1 cellular context compared by ENCODE assay signal in the genomic region with DNA sequence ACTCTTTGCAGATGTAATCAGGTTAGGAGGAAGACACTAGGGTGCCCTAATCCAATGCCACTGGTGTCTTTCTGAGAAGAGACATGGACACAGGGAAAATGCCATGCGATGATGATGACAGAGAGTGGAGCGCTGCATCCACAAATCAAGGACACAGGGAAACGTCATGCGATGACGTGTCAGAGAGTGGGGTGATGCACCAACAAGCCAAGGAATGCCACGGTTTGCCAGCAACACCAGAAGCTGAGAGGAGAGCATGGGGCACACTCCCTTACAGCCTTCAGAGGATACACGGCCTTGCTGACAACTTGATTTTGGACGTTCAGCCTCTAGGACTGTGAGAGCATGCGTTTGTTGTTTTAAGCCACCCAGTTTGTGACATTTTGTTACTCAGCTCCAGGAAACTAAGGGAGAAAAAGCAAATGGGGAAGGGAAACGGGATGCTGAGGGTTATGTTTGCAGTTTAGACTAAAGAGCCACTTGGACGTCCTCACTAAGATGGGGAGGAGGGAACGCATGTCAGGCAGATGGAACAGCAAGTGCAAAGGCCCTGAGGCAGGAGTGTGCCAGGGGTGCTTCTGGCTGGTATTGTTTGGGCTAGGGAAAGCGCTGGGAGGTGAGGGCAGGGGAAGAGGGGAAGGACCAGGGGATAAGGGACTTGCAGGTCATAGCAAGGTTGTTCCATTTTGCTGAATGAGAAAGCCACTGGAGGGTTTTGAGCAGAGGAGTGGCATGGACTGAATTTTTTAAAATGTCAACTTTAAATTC.
A peak's percentile ranks its signal among the peaks of the same experiment; 100 is the strongest.
TF ChIP-seq lines count a peak whose summit lies in the region.

No MANE protein-coding gene starts in this region.

TF ChIP-seq in H1, 55 proteins besides CTCF, POLR2A, EP300 and RAD21:
- TF ChIP-seq KDM1A (IDR thresholded peaks at IDR 0.05; ENCODE audit: borderline replicate concordance, low read length) (peak; percentile 69; the same call in 1 of the 2 replicates), EGR1 (IDR thresholded peaks at IDR 0.05; ENCODE audit: borderline replicate concordance, low read depth, low read length) (no peak), CEBPB (IDR thresholded peaks at IDR 0.05; ENCODE audit: low read depth, low read length) (no peak)
